16 cellular contexts compared by ENCODE assay signal in genomic region chr6:137652961-137653697, GRCh38.
"Had no signal": no experiment of that assay in that cellular context is flagged by ENCODE, and none has a peak within 500 bp of the region (broad histone marks: within the 10 kb centered on the region; RNA-seq: fewer than 3 reads in every experiment).

No MANE protein-coding gene starts in this region.

- H3K4me1 ChIP-seq: esophagus squamous epithelium, spleen had no signal

- H3K36me3 ChIP-seq: esophagus squamous epithelium, spleen, upper lobe of left lung had no signal

- ATAC-seq: sciatic nerve; stimulated activated memory B cell treated with anti-CD40 and anti-IgM and Interleukin-4, amounts not matched to agents 10 μg/mL and 1 μg/mL and 100 μg/mL, for 72 hours had no signal

- H3K4me3 Mint-ChIP-seq: activated CD4-positive, alpha-beta memory T cell treated with anti-CD3 and anti-CD28 coated beads for 36 hours; activated naive CD8-positive, alpha-beta T cell treated with anti-CD3 and anti-CD28 coated beads for 36 hours; immature natural killer cell; stimulated activated memory B cell treated with anti-CD40 and anti-IgM and Interleukin-4, amounts not matched to agents 10 μg/mL and 1 μg/mL and 100 μg/mL, for 72 hours had no signal

- H3K4me3 ChIP-seq: esophagus squamous epithelium, spleen, upper lobe of left lung had no signal

- DNase-seq: activated CD4-positive, alpha-beta memory T cell treated with anti-CD3 and anti-CD28 coated beads for 36 hours; activated gamma-delta T cell treated with Interleukin-2 at 50 U/mL for 16 hours; activated naive CD8-positive, alpha-beta T cell treated with anti-CD3 and anti-CD28 coated beads for 36 hours; activated T-cell treated with anti-CD3 and anti-CD28 coated beads, Interleukin-2, amount 50 U/mL, for 48 hours; esophagus squamous epithelium; foreskin fibroblast; glutamatergic neuron; immature natural killer cell; mesendoderm; spleen; stimulated activated CD4-positive, alpha-beta T cell treated with anti-CD3 and anti-CD28 coated beads, Interleukin-1b, Interleukin-23, amount 100 ng/mL, for 48 hours; T1000; upper lobe of left lung had no signal

- H3K27me3 ChIP-seq: esophagus squamous epithelium, upper lobe of left lung had no signal

- H3K27ac Mint-ChIP-seq: activated CD4-positive, alpha-beta memory T cell treated with anti-CD3 and anti-CD28 coated beads for 36 hours; activated naive CD8-positive, alpha-beta T cell treated with anti-CD3 and anti-CD28 coated beads for 36 hours; immature natural killer cell; stimulated activated memory B cell treated with anti-CD40 and anti-IgM and Interleukin-4, amounts not matched to agents 10 μg/mL and 1 μg/mL and 100 μg/mL, for 72 hours had no signal

- H3K27ac ChIP-seq: esophagus squamous epithelium, spleen, upper lobe of left lung, VCaP had no signal

- H3K4me1 Mint-ChIP-seq: immature natural killer cell; stimulated activated memory B cell treated with anti-CD40 and anti-IgM and Interleukin-4, amounts not matched to agents 10 μg/mL and 1 μg/mL and 100 μg/mL, for 72 hours had no signal
